8 cellular contexts compared by ENCODE assay signal in genomic region chr3:122356402-122356801, GRCh38. TPM values are rescaled to one million over a fixed set of nuclear protein-coding genes. Genes with fewer than 3 reads are reported as not detected.
DNase-seq lines count a peak whose midpoint lies in the region; ATAC-seq and TF ChIP-seq lines count a peak whose summit lies in the region.
"Had no signal": no experiment of that assay in that cellular context is flagged by ENCODE, and none has a peak within 500 bp of the region (broad histone marks: within the 10 kb centered on the region; RNA-seq: fewer than 3 reads in every experiment).

No MANE protein-coding gene starts in this region.

- H3K36me3 ChIP-seq in HEK293 (ENCODE audit: control insufficient read depth in 2 of 2, insufficient read depth in 1 of 2, low read length in 2 of 2) (peaks cover 0 to 17% of the 10 kb centered on the region in 2 experiments; a peak in 2 of 3 replicates), esophagus squamous epithelium (peaks cover 0 to 19% (median 0%) of the 10 kb centered on the region in 3 donors), psoas muscle (ENCODE audit: insufficient read depth in 1 of 2, low read depth in 1 of 2) (peaks cover 0 to 41% of the 10 kb centered on the region in 2 donors), tibial nerve (peaks cover 0 to 23% (median 0%) of the 10 kb centered on the region in 3 donors)

- H3K4me1 ChIP-seq in HEK293 (ENCODE audit: control insufficient read depth, insufficient read depth, low read length) (no peaks in the 10 kb centered on the region), esophagus squamous epithelium (peaks cover 0 to 83% (median 11%) of the 10 kb centered on the region in 3 donors), psoas muscle (no peaks in the 10 kb centered on the region), tibial nerve (no peaks in the 10 kb centered on the region)

- DNase-seq in DMS153 treated with DMSO at 0.1 percent for 48 hours (lab: John Stamatoyannopoulos, UW; ENCODE audit: unreplicated experiment) (peak; percentile 26), RKO (ENCODE audit: low spot score) (peak; percentile 9), esophagus squamous epithelium (lab: John Stamatoyannopoulos, UW) (no peak), psoas muscle (no peak), tibial nerve (ENCODE audit: low spot score in 2 of 2) (no peak), germinal center (ENCODE audit: low spot score) (no peak)

- 67 to 80% methylated on average over 4 of the region's 4 CpGs for WGBS in esophagus squamous epithelium, 2 donors
- 36 to 78% (median 39%) methylated on average over 4 of the region's 4 CpGs for WGBS in psoas muscle, 3 donors
- 70 to 81% methylated on average over 4 of the region's 4 CpGs for WGBS in tibial nerve, 2 donors

- POLR2A ChIA-PET in HEK293 (lab: Yijun Ruan, JAX): no interaction called here

- intact Hi-C loops in esophagus squamous epithelium (cut with DNase I): no loop called here
- intact Hi-C loops in psoas muscle (cut with DNase I): loop anchor here in 1 of 2 donors (10.0 kb wide), 1 partner anchor 812 kb away; the partner anchor contains the start of gene POLQ

- TF ChIP-seq CTCF in HEK293 (tag by site-specific recombination; IDR thresholded peaks at IDR 0.05) (peak; percentile 32; the same call in 1 of the 2 replicates), esophagus squamous epithelium (IDR thresholded peaks at IDR 0.05) (peak in 5 of 6 experiments; percentile 19 to 54 (median 42)), psoas muscle (IDR thresholded peaks at IDR 0.05) (peak; percentile 22), tibial nerve (IDR thresholded peaks at IDR 0.05) (no peak)

- H3K27me3 ChIP-seq in esophagus squamous epithelium (no peaks in the 10 kb centered on the region), psoas muscle (ENCODE audit: insufficient read depth in 3 of 3, low read length in 2 of 3) (no peaks in the 10 kb centered on the region), tibial nerve (no peaks in the 10 kb centered on the region)

- CTCF ChIA-PET in HEK293 (lab: Yijun Ruan, JAX): interaction anchor here (0.6 to 2.3 kb wide), 4 partner anchors 85 to 494 kb away, joined by 3 to 15 read pairs (median 3); no protein-coding TSS in a partner anchor

- H3K9me3 ChIP-seq in HEK293 (ENCODE audit: control insufficient read depth, insufficient read depth, low read depth, low read length) (no peaks in the 10 kb centered on the region), esophagus squamous epithelium (no peaks in the 10 kb centered on the region), psoas muscle (no peaks in the 10 kb centered on the region), tibial nerve (no peaks in the 10 kb centered on the region)

- TF ChIP-seq POLR2A in esophagus squamous epithelium (IDR thresholded peaks at IDR 0.05) (no peak), tibial nerve (IDR thresholded peaks at IDR 0.05) (no peak)

- no peak for TF ChIP-seq EP300 in tibial nerve (IDR thresholded peaks at IDR 0.05)

- H3K4me3 ChIP-seq in HEK293 (ENCODE audit: low read depth, low read length): no peak overlapping the region
- H3K4me3 ChIP-seq in esophagus squamous epithelium: no peak overlapping the region
- H3K4me3 ChIP-seq in psoas muscle: no peak overlapping the region
- no peak overlapping the region for H3K4me3 ChIP-seq in tibial nerve

- peak in 1 of 4 donors; percentile 60 for ATAC-seq in psoas muscle

- H3K27ac ChIP-seq in HEK293 (ENCODE audit: extremely low read depth, low read depth, low read length) (no peak overlapping the region), esophagus squamous epithelium (peak overlapping the region in 3 of 4 donors; percentile 47 to 79 (median 66)), psoas muscle (no peak overlapping the region), tibial nerve (no peak overlapping the region)

TF ChIP-seq in HEK293, 187 proteins besides CTCF, POLR2A, EP300 and RAD21:
- TF ChIP-seq ZNF362 (tag by site-specific recombination; IDR thresholded peaks at IDR 0.05) (no peak), YY2 (tag by site-specific recombination; IDR thresholded peaks at IDR 0.05) (no peak), ZNF10 (tag by site-specific recombination; IDR thresholded peaks at IDR 0.05) (no peak), SCRT1 (tag by site-specific recombination; IDR thresholded peaks at IDR 0.05; ENCODE audit: borderline replicate concordance) (no peak), ZNF629 (tag by site-specific recombination; IDR thresholded peaks at IDR 0.05) (no peak), ZNF654 (tag by site-specific recombination; IDR thresholded peaks at IDR 0.05; ENCODE audit: low read depth) (peak; percentile 55), ZBTB44 (tag by site-specific recombination; IDR thresholded peaks at IDR 0.05) (peak; percentile 38; the same call in 1 of the 2 replicates), ZBTB17 (tag by site-specific recombination; IDR thresholded peaks at IDR 0.05) (peak; percentile 45; the same call in 1 of the 2 replicates), ZNF76 (tag by site-specific recombination; IDR thresholded peaks at IDR 0.05; ENCODE audit: borderline replicate concordance, low read depth) (no peak)

RNA-seq across cellular contexts. Expression of gene MIX23, which starts 26.6 kb away (rescaled TPM):
- total RNA-seq in esophagus squamous epithelium (10 to 100 TPM; 11.8 to 30.6 (median 24.2) TPM), psoas muscle (10 to 100 TPM; 34.9 to 50.3 (median 35.5) TPM), tibial nerve (10 to 100 TPM in 3 of 4 donors, 1 to 10 TPM in 1; 5.7 to 19.2 (median 13.5) TPM)
- 100 to 1,000 TPM in 1 of 3 donors, 10 to 100 TPM in 2; 70.1 to 134 (median 79.2) TPM for polyA plus RNA-seq in psoas muscle

RNA-seq across cellular contexts. Expression of gene FAM162A, which starts 27.6 kb away (rescaled TPM):
- total RNA-seq in esophagus squamous epithelium (10 to 100 TPM; 48.0 to 74.5 (median 61.1) TPM), psoas muscle (10 to 100 TPM; 42.4 to 98.4 (median 60.0) TPM), tibial nerve (10 to 100 TPM; 13.2 to 23.1 (median 17.8) TPM)
- polyA plus RNA-seq in psoas muscle: 100 to 1,000 TPM in 1 of 3 donors, 10 to 100 TPM in 2; 36.0 to 127 (median 94.4) TPM

RNA-seq across cellular contexts. Expression of gene CSTA, which starts 31.4 kb away (rescaled TPM):
- total RNA-seq in esophagus squamous epithelium (1,000 to 10,000 TPM; 1,851 to 3,432 (median 2,556) TPM), psoas muscle (under 1 TPM; 0.40 to 0.84 (median 0.81) TPM), tibial nerve (1 to 10 TPM in 3 of 4 donors, not detected in 1; 1.1 to 4.8 (median 2.7) TPM)
- polyA plus RNA-seq in psoas muscle: 1 to 10 TPM in 2 of 3 donors, under 1 TPM in 1; 0.67 to 3.3 (median 2.1) TPM
- total RNA-seq: T-helper 1 cell treated with Interleukin-12 subunit alpha and Interleukin-12 subunit beta and Interleukin-4 antibody, amounts not matched to agents 30 ng/mL and 1 ng/mL, for 36 hours had no signal

RNA-seq across cellular contexts. Expression of gene WDR5B, which starts 59.5 kb away (rescaled TPM):
- total RNA-seq in esophagus squamous epithelium (1 to 10 TPM in 3 of 4 donors, under 1 TPM in 1; 0.57 to 4.6 (median 2.1) TPM), psoas muscle (1 to 10 TPM; 1.8 to 4.0 (median 3.3) TPM), tibial nerve (1 to 10 TPM; 4.4 to 5.1 (median 4.8) TPM)
- polyA plus RNA-seq in psoas muscle: 1 to 10 TPM; 1.2 to 6.5 (median 1.9) TPM

Comparison
In these comparisons a context has a peak if more than half of its experiments do, and no peak if none do; other contexts are left out.
1. DNase-seq: peak in DMS153 treated with DMSO at 0.1 percent for 48 hours (single experiment) and RKO (single experiment); none in esophagus squamous epithelium (single experiment), psoas muscle (0 of 2), tibial nerve (0 of 2) and germinal center (single experiment).
2. H3K27ac ChIP-seq: peak in esophagus squamous epithelium (3 of 4); none in HEK293 (single experiment), psoas muscle (single experiment) and tibial nerve (0 of 4).
3. CTCF ChIP-seq: peak in HEK293 (single experiment), esophagus squamous epithelium (5 of 6) and psoas muscle (single experiment); none in tibial nerve (0 of 5).
4. RNA of gene CSTA, which starts 31.4 kb away (total RNA-seq): 1,851 to 3,432 TPM in esophagus squamous epithelium; 1.1 to 4.8 TPM in tibial nerve and 0.40 to 0.84 TPM in psoas muscle; every median in the first group is over 100 times any median in the second.